24 cellular contexts compared by ENCODE assay signal in the genomic region with DNA sequence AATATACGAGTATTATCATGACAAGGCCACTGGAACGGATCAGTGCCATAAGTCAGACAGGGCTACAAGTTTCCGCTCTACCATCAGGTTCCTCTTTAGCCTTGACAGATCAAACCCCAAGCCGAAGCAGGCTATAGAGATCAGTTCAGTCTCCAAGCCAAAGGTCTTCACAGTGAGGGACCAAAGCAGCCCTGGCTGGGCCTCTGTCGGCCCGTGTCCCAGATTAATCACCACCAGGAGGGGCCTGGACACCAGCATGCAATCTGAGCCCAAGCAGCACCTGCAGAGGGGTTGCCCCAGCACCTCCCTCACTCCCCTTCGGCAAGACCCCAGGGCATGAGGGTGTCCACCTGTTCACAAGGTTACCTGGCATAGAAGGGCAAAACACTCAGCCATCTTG.
"Had no signal": no experiment of that assay in that cellular context is flagged by ENCODE, and none has a peak within 500 bp of the region (broad histone marks: within the 10 kb centered on the region; RNA-seq: fewer than 3 reads in every experiment).

No MANE protein-coding gene starts in this region.

- H3K4me3 Mint-ChIP-seq: dendritic cell treated with granulocyte-macrophage colony-stimulating factor and Interleukin-4, amounts not matched to agents 40 ng/mL and 50 ng/mL, for 4 days; effector memory CD8-positive, alpha-beta T cell; immature natural killer cell; mesothelial cell of epicardium had no signal

- H3K36me3 ChIP-seq: colonic mucosa had no signal

- H3K4me2 ChIP-seq: hepatocyte had no signal

- H3K27me3 ChIP-seq: colonic mucosa, esophagus muscularis mucosa, foreskin keratinocyte, gastroesophageal sphincter, heart left ventricle, hepatocyte, left lung had no signal

- H2AFZ ChIP-seq: hepatocyte had no signal

- ATAC-seq: effector memory CD8-positive, alpha-beta T cell; foreskin keratinocyte; gastroesophageal sphincter; heart left ventricle; left colon; left lung; left ventricle myocardium superior; lower lobe of right lung; mucosa of descending colon had no signal

- H3K4me1 Mint-ChIP-seq: mesothelial cell of epicardium had no signal

- H3K4me1 ChIP-seq: colonic mucosa, esophagus muscularis mucosa, foreskin keratinocyte, gastroesophageal sphincter, left lung, lower lobe of right lung had no signal

- H3K27me3 Mint-ChIP-seq: dendritic cell treated with granulocyte-macrophage colony-stimulating factor and Interleukin-4, amounts not matched to agents 40 ng/mL and 50 ng/mL, for 4 days; effector memory CD8-positive, alpha-beta T cell had no signal

- H3K9me3 Mint-ChIP-seq: dendritic cell treated with granulocyte-macrophage colony-stimulating factor and Interleukin-4, amounts not matched to agents 40 ng/mL and 50 ng/mL, for 4 days; effector memory CD8-positive, alpha-beta T cell; immature natural killer cell; mesothelial cell of epicardium had no signal

- H3K27ac Mint-ChIP-seq: dendritic cell treated with granulocyte-macrophage colony-stimulating factor and Interleukin-4, amounts not matched to agents 40 ng/mL and 50 ng/mL, for 4 days; mesothelial cell of epicardium had no signal

- H3K4me3 ChIP-seq: colonic mucosa, esophagus muscularis mucosa, gastroesophageal sphincter, heart left ventricle, hepatocyte, left lung, lower lobe of right lung, mucosa of descending colon had no signal

- DNase-seq: colonic mucosa; cortex of kidney; effector CD8-positive, alpha-beta T cell; effector memory CD8-positive, alpha-beta T cell; foreskin keratinocyte; heart left ventricle; hypothalamus; immature natural killer cell; islet precursor cell; kidney; kidney glomerular epithelial cell; left colon; left lung; left ventricle myocardium superior; lower lobe of right lung; mesenchymal stem cell; mucosa of descending colon had no signal

- H3K79me2 ChIP-seq: hepatocyte had no signal

- FAIRE-seq: endothelial cell of umbilical vein, frontal cortex, kidney had no signal

- H3K27ac ChIP-seq: colonic mucosa, esophagus muscularis mucosa, foreskin keratinocyte, gastroesophageal sphincter, heart left ventricle, hepatocyte, left lung, lower lobe of right lung had no signal

- H3K9me3 ChIP-seq: colonic mucosa, esophagus muscularis mucosa, gastroesophageal sphincter, heart left ventricle, left lung, lower lobe of right lung, mucosa of descending colon had no signal
